In the genomic region with DNA sequence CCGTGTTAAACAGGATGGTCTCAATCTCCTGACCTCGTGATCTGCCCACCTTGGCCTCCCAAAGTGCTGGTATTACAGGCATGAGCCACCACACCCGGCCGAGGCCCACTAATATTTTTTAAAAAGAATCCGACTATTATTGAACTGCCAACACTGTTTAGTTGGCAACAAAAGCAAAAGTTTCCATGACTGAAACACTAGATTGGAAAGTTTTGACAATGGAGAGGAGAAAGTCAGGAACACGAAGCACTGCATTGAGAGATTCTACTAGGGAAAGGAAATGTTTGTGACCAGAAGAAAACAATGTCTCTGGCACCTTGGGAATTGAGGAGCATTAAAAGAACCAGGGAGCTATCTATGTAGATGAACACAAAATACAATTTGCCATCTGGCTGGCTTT, we compare ENCODE assay signal across 8 cellular contexts. TPM values are rescaled to one million over a fixed set of nuclear protein-coding genes. Genes with fewer than 3 reads are reported as not detected.
"Had no signal": no experiment of that assay in that cellular context is flagged by ENCODE, and none has a peak within 500 bp of the region (broad histone marks: within the 10 kb centered on the region; RNA-seq: fewer than 3 reads in every experiment).

No MANE protein-coding gene starts in this region.

- H3K9me3 ChIP-seq: HAP-1 had no signal

- H2AFZ ChIP-seq: GM23248 had no signal

- H3K27ac ChIP-seq: GM23248 had no signal

- ATAC-seq: HCT116 had no signal

- H3K4me3 Mint-ChIP-seq: H9, HFFc6 had no signal

- H3K27ac Mint-ChIP-seq: H9, HFFc6 had no signal

- H3K4me3 ChIP-seq: GM23248, HAP-1 had no signal

- H3K36me3 ChIP-seq: HAP-1 had no signal

- H3K9me3 Mint-ChIP-seq: H9, HFFc6 had no signal

- DNase-seq: GM23248, GOT3, H7, H9, HCEC 1CT, HFFc6 had no signal

RNA-seq across cellular contexts. Expression of a gene that starts 13.7 kb away (rescaled TPM):
- total RNA-seq: GM23248, HFFc6 had no signal
